Comparison of ENCODE assay signal across 9 cellular contexts in the genomic region with DNA sequence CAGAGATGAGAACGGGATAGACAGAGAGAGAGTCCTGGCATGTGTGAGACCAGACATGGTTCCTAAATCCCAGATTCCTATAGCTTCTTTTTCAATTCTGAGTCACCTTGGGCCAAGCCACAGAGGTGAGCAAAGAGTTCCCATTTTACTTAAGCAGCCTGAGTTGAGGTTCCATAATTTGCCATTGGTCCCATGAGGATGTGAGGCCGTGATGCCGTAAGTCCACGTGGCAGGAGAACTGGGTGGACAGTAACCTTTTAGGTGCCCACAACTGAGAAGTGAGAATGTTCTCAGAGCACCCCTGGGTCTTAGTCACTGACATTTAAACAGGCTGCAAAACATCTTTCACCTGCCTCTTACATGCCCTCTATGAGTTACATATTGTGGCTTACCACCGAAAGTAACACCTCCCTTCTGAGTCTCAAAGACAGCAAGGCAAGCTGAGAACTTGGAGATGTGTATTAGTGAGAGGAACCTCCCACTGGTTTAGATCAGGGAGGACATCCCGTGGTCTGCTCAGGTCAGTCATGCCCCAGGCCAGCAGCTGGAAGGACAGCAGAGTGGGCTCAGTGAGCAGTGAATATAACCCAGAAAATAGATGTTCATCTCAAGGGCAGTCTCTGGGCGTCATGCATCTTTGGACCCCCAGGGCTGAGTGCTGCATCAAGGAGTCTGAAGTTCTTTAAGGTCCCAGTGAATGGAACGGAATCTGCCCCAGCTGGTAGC.
DNase-seq lines count a peak whose midpoint lies in the region; ATAC-seq, FAIRE-seq and TF ChIP-seq lines count a peak whose summit lies in the region.
"Had no signal": no experiment of that assay in that cellular context is flagged by ENCODE, and none has a peak within 500 bp of the region (broad histone marks: within the 10 kb centered on the region; RNA-seq: fewer than 3 reads in every experiment).

No MANE protein-coding gene starts in this region.

- H3K36me3 Mint-ChIP-seq in CD14-positive monocyte: no peaks in the 10 kb centered on the region

- DNase-seq in GM19239 (ENCODE audit: insufficient read length, low spot score) (peak; percentile 61), cerebellum (ENCODE audit: low spot score) (no peak), foreskin fibroblast (no peak), CD14-positive monocyte (ENCODE audit: low spot score) (no peak), hepatic stellate cell (ENCODE audit: low spot score) (no peak)
- peak; percentile 70 for DNase-seq in activated CD8-positive, alpha-beta memory T cell treated with anti-CD3 and anti-CD28 coated beads, Interleukin-2, amount 50 U/mL, for 48 hours
- peak; percentile 31 to 41 for DNase-seq in stimulated activated CD4-positive, alpha-beta T cell treated with anti-CD3 and anti-CD28 coated beads, Interleukin-2, amount 100 ng/mL, for 48 hours
- DNase-seq: IMR-90 had no signal

- intact Hi-C loops in CD14-positive monocyte (cut with micrococcal nuclease): loop anchor here (5.0 to 10.0 kb wide), 2 partner anchors 191 to 279 kb away; no protein-coding TSS in a partner anchor

- H3K27ac Mint-ChIP-seq in CD14-positive monocyte: peak overlapping the region in 2 of 7 donors; percentile 37 to 38

- FAIRE-seq in GM19239 (lab: Jason Lieb, UNC): peak; percentile 100

- peak; percentile 88 for ATAC-seq in HG03135 (IDR thresholded peaks at IDR 0.05; ENCODE audit: unreplicated experiment)

- TF ChIP-seq CTCF in foreskin fibroblast (IDR thresholded peaks at IDR 0.05; ENCODE audit: low read depth, low read length): no peak
- no peak for TF ChIP-seq CTCF in CD14-positive monocyte (IDR thresholded peaks at IDR 0.05)

- H3K4me3 ChIP-seq in foreskin fibroblast (ENCODE audit: low read depth in 1 of 2, low read length in 2 of 2): no peak overlapping the region

- peaks cover 0 to 15% (median 1%) of the 10 kb centered on the region in 3 donors for H3K27me3 Mint-ChIP-seq in CD14-positive monocyte (ENCODE audit: low read depth in 3 of 3)

- peaks cover 0 to 1% (median 0%) of the 10 kb centered on the region in 7 donors for H3K9me3 Mint-ChIP-seq in CD14-positive monocyte

- H3K4me3 Mint-ChIP-seq in CD14-positive monocyte: no peak overlapping the region

- H3K4me1 Mint-ChIP-seq in CD14-positive monocyte: peaks cover 29% of the 10 kb centered on the region

Comparison
In these comparisons a context has a peak if more than half of its experiments do, and no peak if none do; other contexts are left out.
1. DNase-seq: peak in GM19239 (single experiment), activated CD8-positive, alpha-beta memory T cell treated with anti-CD3 and anti-CD28 coated beads, Interleukin-2, amount 50 U/mL, for 48 hours (single experiment) and stimulated activated CD4-positive, alpha-beta T cell treated with anti-CD3 and anti-CD28 coated beads, Interleukin-2, amount 100 ng/mL, for 48 hours (2 of 2); none in cerebellum (single experiment), foreskin fibroblast (0 of 2), CD14-positive monocyte (single experiment) and hepatic stellate cell (single experiment).